Comparison of ENCODE assay signal across 11 cellular contexts in the genomic region with DNA sequence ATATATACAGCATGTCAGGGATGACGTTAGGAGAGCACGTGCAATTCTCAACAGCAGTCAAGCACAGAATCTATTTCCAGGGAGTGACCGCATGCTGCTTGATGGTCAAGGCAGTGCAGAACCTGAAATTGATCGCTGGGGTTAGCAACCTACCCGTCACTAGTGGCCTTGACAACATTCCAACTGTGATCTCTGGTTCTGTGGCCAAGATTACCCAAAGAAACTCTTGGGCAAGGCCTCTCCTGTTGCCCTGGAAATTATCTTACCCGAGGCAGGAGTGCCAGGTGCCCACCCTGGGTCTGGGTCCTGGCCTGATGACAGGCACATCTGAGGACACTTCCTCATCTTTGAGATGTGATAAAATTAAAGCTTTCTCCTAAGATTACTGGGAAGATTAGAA. TPM values are rescaled to one million over a fixed set of nuclear protein-coding genes. Genes with fewer than 3 reads are reported as not detected.
DNase-seq lines count a peak whose midpoint lies in the region; ATAC-seq and TF ChIP-seq lines count a peak whose summit lies in the region.
"Had no signal": no experiment of that assay in that cellular context is flagged by ENCODE, and none has a peak within 500 bp of the region (broad histone marks: within the 10 kb centered on the region; RNA-seq: fewer than 3 reads in every experiment).

No MANE protein-coding gene starts in this region.

- 16% methylated on average over 6 of the region's 6 CpGs for WGBS in right lobe of liver (ENCODE audit: insufficient coverage, low coverage, low lambda C conversion rate, missing lambda C conversion rate)

- H3K9me3 Mint-ChIP-seq in activated T-helper 2 cell treated with anti-CD3 and anti-CD28 coated beads, Interferon-gamma antibody, Interleukin-2, Interleukin-4, amounts not matched to agents 10 μg/mL and 5 μg/mL and 100 μg/mL, durations not matched to agents 14 hours and 24 hours and 36 hours: no peaks in the 10 kb centered on the region

- H3K27ac ChIP-seq in 22Rv1: peak overlapping the region; percentile 99
- H3K27ac ChIP-seq in right lobe of liver: peak overlapping the region; percentile 64 to 93 (median 69)
- no peak overlapping the region for H3K27ac ChIP-seq in uterus

- H3K9me3 ChIP-seq in HAP-1: no peaks in the 10 kb centered on the region
- H3K9me3 ChIP-seq in right lobe of liver: no peaks in the 10 kb centered on the region
- no peaks in the 10 kb centered on the region for H3K9me3 ChIP-seq in uterus
- H3K9me3 ChIP-seq: BE2C had no signal

- peaks cover 40% of the 10 kb centered on the region for H3K36me3 ChIP-seq in HAP-1 (replicated peaks)
- peaks cover 0 to 5% (median 1%) of the 10 kb centered on the region in 4 donors for H3K36me3 ChIP-seq in right lobe of liver
- H3K36me3 ChIP-seq in uterus: no peaks in the 10 kb centered on the region
- H3K36me3 ChIP-seq: cardiac muscle cell had no signal

- H3K4me1 Mint-ChIP-seq in activated T-helper 2 cell treated with anti-CD3 and anti-CD28 coated beads, Interferon-gamma antibody, Interleukin-2, Interleukin-4, amounts not matched to agents 10 μg/mL and 5 μg/mL and 100 μg/mL, durations not matched to agents 14 hours and 24 hours and 36 hours (ENCODE audit: low read depth): peaks cover 32% of the 10 kb centered on the region

- intact Hi-C loops in activated T-helper 2 cell treated with anti-CD3 and anti-CD28 coated beads, Interferon-gamma antibody, Interleukin-2, Interleukin-4, amounts not matched to agents 10 μg/mL and 5 μg/mL and 100 μg/mL, durations not matched to agents 14 hours and 24 hours and 36 hours (cut with micrococcal nuclease): loop anchor here (5.0 to 10.0 kb wide), 4 partner anchors 87 to 461 kb away; a partner anchor contains a TSS
- intact Hi-C loops in right lobe of liver (cut with DNase I): loop anchor here in 1 of 2 donors (5.0 kb wide), 1 partner anchor 143 kb away; no protein-coding TSS in a partner anchor
- intact Hi-C loops in uterus (cut with DNase I; ENCODE audit: low total_unique reads): no loop called here

- no peaks in the 10 kb centered on the region for H3K27me3 Mint-ChIP-seq in activated T-helper 2 cell treated with anti-CD3 and anti-CD28 coated beads, Interferon-gamma antibody, Interleukin-2, Interleukin-4, amounts not matched to agents 10 μg/mL and 5 μg/mL and 100 μg/mL, durations not matched to agents 14 hours and 24 hours and 36 hours (ENCODE audit: low read depth)

- DNase-seq in HAP-1 (ENCODE audit: low spot score in 2 of 2) (no peak), right lobe of liver (peak in 1 of 3 donors; percentile 82), uterus (no peak)
- DNase-seq in activated T-helper 2 cell treated with anti-CD3 and anti-CD28 coated beads, Interferon-gamma antibody, Interleukin-2, Interleukin-4, amounts not matched to agents 10 μg/mL and 5 μg/mL and 100 μg/mL, durations not matched to agents 14 hours and 24 hours and 36 hours (ENCODE audit: low spot score): no peak
- DNase-seq: stimulated activated CD4-positive, alpha-beta T cell treated with anti-CD3 and anti-CD28 coated beads, Interleukin-4, amount 100 ng/mL, for 4 hours had no signal

- ATAC-seq in right lobe of liver: peak in 2 of 4 donors; percentile 2 to 4
- ATAC-seq in GM18505 (IDR thresholded peaks at IDR 0.05; ENCODE audit: unreplicated experiment): no peak
- ATAC-seq in GM19324 (IDR thresholded peaks at IDR 0.05; ENCODE audit: low FRiP score, unreplicated experiment): no peak
- no peak for ATAC-seq in GM21825 (IDR thresholded peaks at IDR 0.05; ENCODE audit: unreplicated experiment)

- TF ChIP-seq CTCF in 22Rv1 (IDR thresholded peaks at IDR 0.05) (no peak), right lobe of liver (IDR thresholded peaks at IDR 0.05) (no peak), uterus (IDR thresholded peaks at IDR 0.05) (no peak)

- in situ Hi-C loops in HAP-1 (cut with MboI; ENCODE audit: low sequenced_read_pairs): loop anchor here (10.0 to 25.0 kb wide), 2 partner anchors 269 to 852 kb away; a partner anchor contains a TSS

- peaks cover 38% of the 10 kb centered on the region for H3K36me3 Mint-ChIP-seq in activated T-helper 2 cell treated with anti-CD3 and anti-CD28 coated beads, Interferon-gamma antibody, Interleukin-2, Interleukin-4, amounts not matched to agents 10 μg/mL and 5 μg/mL and 100 μg/mL, durations not matched to agents 14 hours and 24 hours and 36 hours (ENCODE audit: low read depth)

- H3K4me1 ChIP-seq in HAP-1 (peaks cover 25% of the 10 kb centered on the region), right lobe of liver (peaks cover 0 to 44% (median 26%) of the 10 kb centered on the region in 4 donors), uterus (peaks cover 6 to 26% of the 10 kb centered on the region in 2 donors)

- peak overlapping the region; percentile 88 for H3K4me3 Mint-ChIP-seq in activated T-helper 2 cell treated with anti-CD3 and anti-CD28 coated beads, Interferon-gamma antibody, Interleukin-2, Interleukin-4, amounts not matched to agents 10 μg/mL and 5 μg/mL and 100 μg/mL, durations not matched to agents 14 hours and 24 hours and 36 hours (ENCODE audit: low read depth)

- peak overlapping the region; percentile 15 for H3K27ac Mint-ChIP-seq in activated T-helper 2 cell treated with anti-CD3 and anti-CD28 coated beads, Interferon-gamma antibody, Interleukin-2, Interleukin-4, amounts not matched to agents 10 μg/mL and 5 μg/mL and 100 μg/mL, durations not matched to agents 14 hours and 24 hours and 36 hours

- H3K27me3 ChIP-seq in HAP-1 (ENCODE audit: low read depth) (no peaks in the 10 kb centered on the region), right lobe of liver (no peaks in the 10 kb centered on the region), uterus (no peaks in the 10 kb centered on the region)
- H3K27me3 ChIP-seq: BE2C, cardiac muscle cell had no signal

- TF ChIP-seq POLR2A in right lobe of liver (IDR thresholded peaks at IDR 0.05): no peak
- TF ChIP-seq POLR2A in GM18505 (IDR thresholded peaks at IDR 0.05; ENCODE audit: borderline replicate concordance, extremely low read depth, insufficient read depth, insufficient read length): no peak
- no peak for TF ChIP-seq POLR2A in uterus (IDR thresholded peaks at IDR 0.05)

- H3K4me3 ChIP-seq in HAP-1: peak overlapping the region; percentile 75
- H3K4me3 ChIP-seq in right lobe of liver: no peak overlapping the region
- no peak overlapping the region for H3K4me3 ChIP-seq in uterus

RNA-seq across cellular contexts. Expression of a gene that starts 2.2 kb away (rescaled TPM):
- total RNA-seq in activated T-helper 2 cell treated with anti-CD3 and anti-CD28 coated beads, Interferon-gamma antibody, Interleukin-2, Interleukin-4, amounts not matched to agents 10 μg/mL and 5 μg/mL and 100 μg/mL, durations not matched to agents 14 hours and 24 hours and 36 hours: 34.4 and 36.9 TPM in 2 replicates
- total RNA-seq in right lobe of liver (100 to 1,000 TPM in 1 of 6 experiments, 10 to 100 TPM in 5; 25.6 to 112 (median 37.8) TPM), uterus (10 to 100 TPM in 1 of 4 donors, 1 to 10 TPM in 2, under 1 TPM in 1; 0.77 to 16.7 (median 5.5) TPM)

RNA-seq across cellular contexts. Expression of a gene that starts 3.7 kb away (rescaled TPM):
- total RNA-seq in activated T-helper 2 cell treated with anti-CD3 and anti-CD28 coated beads, Interferon-gamma antibody, Interleukin-2, Interleukin-4, amounts not matched to agents 10 μg/mL and 5 μg/mL and 100 μg/mL, durations not matched to agents 14 hours and 24 hours and 36 hours: 11.3 and 12.8 TPM in 2 replicates
- total RNA-seq in right lobe of liver: 10 to 100 TPM in 2 of 6 experiments, 1 to 10 TPM in 4; 4.9 to 15.7 (median 6.2) TPM
- total RNA-seq in uterus: 1 to 10 TPM in 3 of 4 donors, not detected in 1; 4.6 to 9.6 (median 5.7) TPM

RNA-seq across cellular contexts. Expression of a gene that starts 8.1 kb away (rescaled TPM):
- 1,016 and 1,034 TPM in 2 replicates for total RNA-seq in activated T-helper 2 cell treated with anti-CD3 and anti-CD28 coated beads, Interferon-gamma antibody, Interleukin-2, Interleukin-4, amounts not matched to agents 10 μg/mL and 5 μg/mL and 100 μg/mL, durations not matched to agents 14 hours and 24 hours and 36 hours
- 100 to 1,000 TPM; 287 to 472 (median 343) TPM for total RNA-seq in right lobe of liver
- 1,000 to 10,000 TPM in 3 of 4 donors, 100 to 1,000 TPM in 1; 161 to 5,220 (median 1,903) TPM for total RNA-seq in uterus

RNA-seq across cellular contexts. Expression of a gene that starts 8.3 kb away (rescaled TPM):
- 66.6 and 67.1 TPM in 2 replicates for total RNA-seq in activated T-helper 2 cell treated with anti-CD3 and anti-CD28 coated beads, Interferon-gamma antibody, Interleukin-2, Interleukin-4, amounts not matched to agents 10 μg/mL and 5 μg/mL and 100 μg/mL, durations not matched to agents 14 hours and 24 hours and 36 hours
- total RNA-seq in right lobe of liver (10 to 100 TPM; 26.3 to 51.7 (median 28.4) TPM), uterus (10 to 100 TPM; 27.6 to 69.2 (median 57.8) TPM)

RNA-seq across cellular contexts. Expression of a gene that starts 17.8 kb away (rescaled TPM):
- total RNA-seq in activated T-helper 2 cell treated with anti-CD3 and anti-CD28 coated beads, Interferon-gamma antibody, Interleukin-2, Interleukin-4, amounts not matched to agents 10 μg/mL and 5 μg/mL and 100 μg/mL, durations not matched to agents 14 hours and 24 hours and 36 hours: 121 and 133 TPM in 2 replicates
- total RNA-seq in right lobe of liver (100 to 1,000 TPM in 2 of 6 experiments, 10 to 100 TPM in 4; 41.5 to 170 (median 50.2) TPM), uterus (100 to 1,000 TPM in 3 of 4 donors, 10 to 100 TPM in 1; 96.1 to 447 (median 140) TPM)

Comparison
In these comparisons a context has a peak if more than half of its experiments do, and no peak if none do; other contexts are left out.
1. H3K27ac ChIP-seq: peak in 22Rv1 (single experiment) and right lobe of liver (3 of 3); none in uterus (0 of 2).